In the genomic region with DNA sequence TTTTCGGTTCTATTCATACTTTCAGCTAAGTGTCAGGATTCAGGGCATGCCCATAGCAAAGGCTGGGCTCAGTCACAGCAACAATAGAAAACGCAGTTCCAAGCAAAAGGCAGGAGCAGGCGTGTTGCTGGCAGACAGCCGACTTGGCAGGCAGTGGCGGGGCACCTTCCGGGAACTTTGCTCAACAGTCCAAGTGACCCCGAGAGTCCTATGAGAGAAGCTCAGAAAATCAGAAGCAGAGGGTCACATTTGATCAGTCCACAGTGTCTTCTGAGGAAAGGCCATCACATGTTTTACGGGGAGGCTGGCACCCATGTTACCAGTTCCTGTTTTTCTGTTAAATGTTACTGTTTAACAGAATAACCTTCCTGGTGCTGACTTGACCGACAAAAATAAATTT, we compare ENCODE assay signal across 1 cellular context.
TF ChIP-seq lines count a peak whose summit lies in the region.

No MANE protein-coding gene starts in this region.

TF ChIP-seq in H1, 55 proteins besides CTCF, POLR2A, EP300 and RAD21:
- TF ChIP-seq, protein P1, sequence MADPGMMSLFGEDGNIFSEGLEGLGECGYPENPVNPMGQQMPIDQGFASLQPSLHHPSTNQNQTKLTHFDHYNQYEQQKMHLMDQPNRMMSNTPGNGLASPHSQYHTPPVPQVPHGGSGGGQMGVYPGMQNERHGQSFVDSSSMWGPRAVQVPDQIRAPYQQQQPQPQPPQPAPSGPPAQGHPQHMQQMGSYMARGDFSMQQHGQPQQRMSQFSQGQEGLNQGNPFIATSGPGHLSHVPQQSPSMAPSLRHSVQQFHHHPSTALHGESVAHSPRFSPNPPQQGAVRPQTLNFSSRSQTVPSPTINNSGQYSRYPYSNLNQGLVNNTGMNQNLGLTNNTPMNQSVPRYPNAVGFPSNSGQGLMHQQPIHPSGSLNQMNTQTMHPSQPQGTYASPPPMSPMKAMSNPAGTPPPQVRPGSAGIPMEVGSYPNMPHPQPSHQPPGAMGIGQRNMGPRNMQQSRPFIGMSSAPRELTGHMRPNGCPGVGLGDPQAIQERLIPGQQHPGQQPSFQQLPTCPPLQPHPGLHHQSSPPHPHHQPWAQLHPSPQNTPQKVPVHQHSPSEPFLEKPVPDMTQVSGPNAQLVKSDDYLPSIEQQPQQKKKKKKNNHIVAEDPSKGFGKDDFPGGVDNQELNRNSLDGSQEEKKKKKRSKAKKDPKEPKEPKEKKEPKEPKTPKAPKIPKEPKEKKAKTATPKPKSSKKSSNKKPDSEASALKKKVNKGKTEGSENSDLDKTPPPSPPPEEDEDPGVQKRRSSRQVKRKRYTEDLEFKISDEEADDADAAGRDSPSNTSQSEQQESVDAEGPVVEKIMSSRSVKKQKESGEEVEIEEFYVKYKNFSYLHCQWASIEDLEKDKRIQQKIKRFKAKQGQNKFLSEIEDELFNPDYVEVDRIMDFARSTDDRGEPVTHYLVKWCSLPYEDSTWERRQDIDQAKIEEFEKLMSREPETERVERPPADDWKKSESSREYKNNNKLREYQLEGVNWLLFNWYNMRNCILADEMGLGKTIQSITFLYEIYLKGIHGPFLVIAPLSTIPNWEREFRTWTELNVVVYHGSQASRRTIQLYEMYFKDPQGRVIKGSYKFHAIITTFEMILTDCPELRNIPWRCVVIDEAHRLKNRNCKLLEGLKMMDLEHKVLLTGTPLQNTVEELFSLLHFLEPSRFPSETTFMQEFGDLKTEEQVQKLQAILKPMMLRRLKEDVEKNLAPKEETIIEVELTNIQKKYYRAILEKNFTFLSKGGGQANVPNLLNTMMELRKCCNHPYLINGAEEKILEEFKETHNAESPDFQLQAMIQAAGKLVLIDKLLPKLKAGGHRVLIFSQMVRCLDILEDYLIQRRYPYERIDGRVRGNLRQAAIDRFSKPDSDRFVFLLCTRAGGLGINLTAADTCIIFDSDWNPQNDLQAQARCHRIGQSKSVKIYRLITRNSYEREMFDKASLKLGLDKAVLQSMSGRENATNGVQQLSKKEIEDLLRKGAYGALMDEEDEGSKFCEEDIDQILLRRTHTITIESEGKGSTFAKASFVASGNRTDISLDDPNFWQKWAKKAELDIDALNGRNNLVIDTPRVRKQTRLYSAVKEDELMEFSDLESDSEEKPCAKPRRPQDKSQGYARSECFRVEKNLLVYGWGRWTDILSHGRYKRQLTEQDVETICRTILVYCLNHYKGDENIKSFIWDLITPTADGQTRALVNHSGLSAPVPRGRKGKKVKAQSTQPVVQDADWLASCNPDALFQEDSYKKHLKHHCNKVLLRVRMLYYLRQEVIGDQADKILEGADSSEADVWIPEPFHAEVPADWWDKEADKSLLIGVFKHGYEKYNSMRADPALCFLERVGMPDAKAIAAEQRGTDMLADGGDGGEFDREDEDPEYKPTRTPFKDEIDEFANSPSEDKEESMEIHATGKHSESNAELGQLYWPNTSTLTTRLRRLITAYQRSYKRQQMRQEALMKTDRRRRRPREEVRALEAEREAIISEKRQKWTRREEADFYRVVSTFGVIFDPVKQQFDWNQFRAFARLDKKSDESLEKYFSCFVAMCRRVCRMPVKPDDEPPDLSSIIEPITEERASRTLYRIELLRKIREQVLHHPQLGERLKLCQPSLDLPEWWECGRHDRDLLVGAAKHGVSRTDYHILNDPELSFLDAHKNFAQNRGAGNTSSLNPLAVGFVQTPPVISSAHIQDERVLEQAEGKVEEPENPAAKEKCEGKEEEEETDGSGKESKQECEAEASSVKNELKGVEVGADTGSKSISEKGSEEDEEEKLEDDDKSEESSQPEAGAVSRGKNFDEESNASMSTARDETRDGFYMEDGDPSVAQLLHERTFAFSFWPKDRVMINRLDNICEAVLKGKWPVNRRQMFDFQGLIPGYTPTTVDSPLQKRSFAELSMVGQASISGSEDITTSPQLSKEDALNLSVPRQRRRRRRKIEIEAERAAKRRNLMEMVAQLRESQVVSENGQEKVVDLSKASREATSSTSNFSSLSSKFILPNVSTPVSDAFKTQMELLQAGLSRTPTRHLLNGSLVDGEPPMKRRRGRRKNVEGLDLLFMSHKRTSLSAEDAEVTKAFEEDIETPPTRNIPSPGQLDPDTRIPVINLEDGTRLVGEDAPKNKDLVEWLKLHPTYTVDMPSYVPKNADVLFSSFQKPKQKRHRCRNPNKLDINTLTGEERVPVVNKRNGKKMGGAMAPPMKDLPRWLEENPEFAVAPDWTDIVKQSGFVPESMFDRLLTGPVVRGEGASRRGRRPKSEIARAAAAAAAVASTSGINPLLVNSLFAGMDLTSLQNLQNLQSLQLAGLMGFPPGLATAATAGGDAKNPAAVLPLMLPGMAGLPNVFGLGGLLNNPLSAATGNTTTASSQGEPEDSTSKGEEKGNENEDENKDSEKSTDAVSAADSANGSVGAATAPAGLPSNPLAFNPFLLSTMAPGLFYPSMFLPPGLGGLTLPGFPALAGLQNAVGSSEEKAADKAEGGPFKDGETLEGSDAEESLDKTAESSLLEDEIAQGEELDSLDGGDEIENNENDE (IDR thresholded peaks at IDR 0.05; ENCODE audit: insufficient replicate concordance, low read length): no peak
- TF ChIP-seq TBP (IDR thresholded peaks at IDR 0.05; ENCODE audit: low read depth, low read length) (no peak), EGR1 (IDR thresholded peaks at IDR 0.05; ENCODE audit: borderline replicate concordance, low read depth, low read length) (no peak), ATF3 (IDR thresholded peaks at IDR 0.05; ENCODE audit: insufficient read depth, low read depth, low read length) (no peak), SRF (IDR thresholded peaks at IDR 0.05; ENCODE audit: low read depth, low read length) (no peak), CREB1 (IDR thresholded peaks at IDR 0.05) (no peak), ZNF274 (IDR thresholded peaks at IDR 0.05; ENCODE audit: borderline replicate concordance, extremely low read depth, low read length) (no peak), JUND (IDR thresholded peaks at IDR 0.05; ENCODE audit: low read length) (no peak), RBBP5 (IDR thresholded peaks at IDR 0.05; ENCODE audit: borderline replicate concordance, low read depth, low read length) (no peak), RFX5 (IDR thresholded peaks at IDR 0.05; ENCODE audit: borderline replicate concordance, low read depth, low read length) (no peak), TAF7 (optimal IDR thresholded peaks at IDR 0.05; ENCODE audit: borderline replicate concordance, low read depth, low read length) (no peak), HDAC6 (IDR thresholded peaks at IDR 0.05; ENCODE audit: low read depth, low read length) (no peak), SP1 (IDR thresholded peaks at IDR 0.05; ENCODE audit: low read depth, low read length) (no peak)
